Comparison of ENCODE assay signal across 1 cellular context in genomic region chr7:380226-380550, GRCh38.
TF ChIP-seq lines count a peak whose summit lies in the region.

No MANE protein-coding gene starts in this region.

TF ChIP-seq in WTC11, 78 proteins besides CTCF, POLR2A, EP300 and RAD21 (continued from another document):
- TF ChIP-seq E2F4 (CRISPR knock-in tag; IDR thresholded peaks at IDR 0.05; ENCODE audit: borderline replicate concordance, low read depth) (no peak), ZBTB21 (CRISPR knock-in tag; IDR thresholded peaks at IDR 0.05; ENCODE audit: borderline replicate concordance) (no peak), ZNF281 (CRISPR knock-in tag; IDR thresholded peaks at IDR 0.05) (no peak), E2F1 (CRISPR knock-in tag; IDR thresholded peaks at IDR 0.05) (no peak)
